ENCODE assay signal across 1 cellular context in genomic region chr20:49982346-49983122, GRCh38.
TF ChIP-seq lines count a peak whose summit lies in the region.

SNAI1 (plus strand) TSS chr20:49982980; CDS start chr20:49983060, 80 bp downstream.

TF ChIP-seq in WTC11, 78 proteins besides CTCF, POLR2A, EP300 and RAD21 (continued from another document):
- TF ChIP-seq ZBTB43 (CRISPR knock-in tag; IDR thresholded peaks at IDR 0.05) (peak; percentile 93), ZBTB21 (CRISPR knock-in tag; IDR thresholded peaks at IDR 0.05; ENCODE audit: borderline replicate concordance) (0 out of 2 replicates have a peak, but pooled peaks have one; percentile 59), HMGXB4 (CRISPR knock-in tag; IDR thresholded peaks at IDR 0.05) (peak; percentile 73; the same call in 1 of the 2 replicates), IRF1 (CRISPR knock-in tag; IDR thresholded peaks at IDR 0.05) (peak; percentile 83), E2F4 (CRISPR knock-in tag; IDR thresholded peaks at IDR 0.05; ENCODE audit: borderline replicate concordance, low read depth) (peak; percentile 82), NFE2L1 (CRISPR knock-in tag; IDR thresholded peaks at IDR 0.05) (peak; percentile 87; the same call in 1 of the 2 replicates), ZNF317 (CRISPR knock-in tag; IDR thresholded peaks at IDR 0.05; ENCODE audit: borderline replicate concordance, low read depth) (peak; percentile 67), FOXP4 (CRISPR knock-in tag; IDR thresholded peaks at IDR 0.05) (peak; percentile 94), E2F5 (CRISPR knock-in tag; IDR thresholded peaks at IDR 0.05) (peak; percentile 88), TCF7 (CRISPR knock-in tag; IDR thresholded peaks at IDR 0.05; ENCODE audit: low read depth) (peak; percentile 88; the same call in 1 of the 2 replicates), GABPB1 (CRISPR knock-in tag; IDR thresholded peaks at IDR 0.05) (peak; percentile 57), TEAD1 (CRISPR knock-in tag; IDR thresholded peaks at IDR 0.05) (peak; percentile 86), NR1H2 (CRISPR knock-in tag; IDR thresholded peaks at IDR 0.05) (0 out of 2 replicates have a peak, but pooled peaks have one; percentile 28), ELF4 (CRISPR knock-in tag; IDR thresholded peaks at IDR 0.05; ENCODE audit: low read depth) (peak; percentile 78), SP1 (CRISPR knock-in tag; conservative IDR thresholded peaks at IDR 0.05) (peak; percentile 86), JUN (CRISPR knock-in tag; IDR thresholded peaks at IDR 0.05) (peak; percentile 87), AR (CRISPR knock-in tag; IDR thresholded peaks at IDR 0.05) (no peak), TEAD4 (CRISPR knock-in tag; IDR thresholded peaks at IDR 0.05) (peak; percentile 3; the same call in 1 of the 2 replicates), MYBL2 (CRISPR knock-in tag; IDR thresholded peaks at IDR 0.05) (peak; percentile 97), NFATC4 (CRISPR knock-in tag; IDR thresholded peaks at IDR 0.05) (no peak), GRHL2 (CRISPR knock-in tag; IDR thresholded peaks at IDR 0.05; ENCODE audit: insufficient replicate concordance, severe bottlenecking) (no peak), CREM (CRISPR knock-in tag; IDR thresholded peaks at IDR 0.05) (peak; percentile 89), USF1 (CRISPR knock-in tag; IDR thresholded peaks at IDR 0.05) (peak; percentile 69)
